Comparison of ENCODE assay signal across 8 cellular contexts in genomic region chr18:26656944-26657536, GRCh38.
DNase-seq lines count a peak whose midpoint lies in the region; ATAC-seq and TF ChIP-seq lines count a peak whose summit lies in the region.

No MANE protein-coding gene starts in this region.

- H3K36me3 ChIP-seq in right atrium auricular region (no peaks in the 10 kb centered on the region), parathyroid adenoma (ENCODE audit: control insufficient read depth, insufficient read depth, low read length) (no peaks in the 10 kb centered on the region)

- H3K79me2 ChIP-seq in parathyroid adenoma, result no peaks in the 10 kb centered on the region

- H3K9me3 ChIP-seq in right atrium auricular region (no peaks in the 10 kb centered on the region), parathyroid adenoma (ENCODE audit: control insufficient read depth, low read length) (no peaks in the 10 kb centered on the region)

- peak; percentile 52 for TF ChIP-seq CTCF in AG04449 (IDR thresholded peaks at IDR 0.05; ENCODE audit: insufficient read depth, low read length, missing control alignments)
- TF ChIP-seq CTCF in GM12874 (IDR thresholded peaks at IDR 0.05; ENCODE audit: insufficient read depth, low read depth, low read length), result peak; percentile 25; the same call in 1 of the 2 replicates
- TF ChIP-seq CTCF in right atrium auricular region (IDR thresholded peaks at IDR 0.05), result peak in 1 of 2 donors; percentile 51
- TF ChIP-seq CTCF in parathyroid adenoma (IDR thresholded peaks at IDR 0.05), result peak; percentile 51

- H3K4me2 ChIP-seq in parathyroid adenoma (ENCODE audit: low read length), result peak overlapping the region; percentile 62

- H3K27ac ChIP-seq in angular gyrus (ENCODE audit: low read depth, low read length) (peak overlapping the region; percentile 88), right atrium auricular region (peak overlapping the region; percentile 87 to 93), parathyroid adenoma (peak overlapping the region; percentile 82)

- H3K9ac ChIP-seq in parathyroid adenoma, result no peak overlapping the region

- ATAC-seq in HG03066 (IDR thresholded peaks at IDR 0.05; ENCODE audit: low read depth, unreplicated experiment), result peak; percentile 71
- no peak for ATAC-seq in HG03460 (IDR thresholded peaks at IDR 0.05; ENCODE audit: unreplicated experiment)

- POLR2A ChIA-PET in AG04449 (lab: Yijun Ruan, JAX), result no interaction called here

- peak overlapping the region; percentile 60 for H3K4me3 ChIP-seq in AG04449 (ENCODE audit: low read depth, low read length)
- peak overlapping the region; percentile 58 to 78 for H3K4me3 ChIP-seq in right atrium auricular region
- H3K4me3 ChIP-seq in parathyroid adenoma (ENCODE audit: low read depth, low read length), result peak overlapping the region; percentile 65

- peak overlapping the region; percentile 96 for H2AFZ ChIP-seq in parathyroid adenoma

- CTCF ChIA-PET in AG04449 (lab: Yijun Ruan, JAX), result interaction anchor here (0.6 to 2.2 kb wide), 7 partner anchors 252 to 442 kb away, joined by 3 to 14 read pairs (median 3); no protein-coding TSS in a partner anchor

- H3K4me1 ChIP-seq in right atrium auricular region (peaks cover 0 to 19% of the 10 kb centered on the region in 2 donors), parathyroid adenoma (peaks cover 4% of the 10 kb centered on the region)

- H3K27me3 ChIP-seq in right atrium auricular region, result no peaks in the 10 kb centered on the region
- no peaks in the 10 kb centered on the region for H3K27me3 ChIP-seq in parathyroid adenoma (ENCODE audit: control insufficient read depth, insufficient read depth, low read length)

- DNase-seq in AG04449 (ENCODE audit: low read depth, low spot score) (no peak), NCI-H748 treated with DMSO at 0.1 percent for 48 hours (lab: John Stamatoyannopoulos, UW) (peak; percentile 59), right atrium auricular region (ENCODE audit: low spot score) (peak; percentile 71)
